33 cellular contexts compared by ENCODE assay signal in the genomic region with DNA sequence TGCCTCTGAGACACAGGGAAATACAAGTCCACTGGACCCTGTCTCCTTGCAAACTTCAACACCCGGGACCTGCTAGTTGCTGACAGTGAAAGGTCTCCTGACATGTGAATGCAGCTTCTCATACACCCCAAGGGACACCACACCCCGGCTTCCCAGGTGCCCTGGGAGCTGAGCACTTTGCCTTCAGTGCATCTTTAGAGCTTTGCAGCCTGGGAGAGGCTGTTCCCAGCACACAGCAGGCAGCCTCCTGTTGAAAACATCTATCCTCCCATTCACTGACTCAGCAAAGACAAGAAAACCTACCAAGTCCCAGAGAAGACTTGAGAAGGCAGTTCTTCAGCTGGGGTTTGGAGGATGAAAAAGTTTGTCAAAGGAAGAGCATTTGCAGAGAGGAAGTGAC.
"Had no signal": no experiment of that assay in that cellular context is flagged by ENCODE, and none has a peak within 500 bp of the region (broad histone marks: within the 10 kb centered on the region; RNA-seq: fewer than 3 reads in every experiment).

No MANE protein-coding gene starts in this region.

- FAIRE-seq: astrocyte, endothelial cell of umbilical vein, frontal cortex, TTC549 had no signal

- H3K27me3 ChIP-seq: breast epithelium, colonic mucosa, ovary, tibial artery had no signal

- H3K4me1 ChIP-seq: breast epithelium, colonic mucosa, lower lobe of right lung had no signal

- H3K9me3 ChIP-seq: breast epithelium, colonic mucosa, lower lobe of right lung, neutrophil, ovary, stomach, tibial artery had no signal

- H3K4me3 Mint-ChIP-seq: activated CD4-positive, alpha-beta memory T cell treated with anti-CD3 and anti-CD28 coated beads for 36 hours; activated naive CD4-positive, alpha-beta T cell treated with anti-CD3 and anti-CD28 coated beads, Interleukin-2, amount 10 ng/mL, durations not matched to agents 7 days and 5 days; activated naive CD8-positive, alpha-beta T cell treated with anti-CD3 and anti-CD28 coated beads, Interleukin-2, amount 10 ng/mL, durations not matched to agents 7 days and 5 days; central memory CD8-positive, alpha-beta T cell; nephron progenitor cell; stimulated activated naive B cell treated with anti-CD40 and anti-IgM and Interleukin-4, amounts not matched to agents 10 μg/mL and 1 μg/mL and 100 μg/mL, for 72 hours; T-helper 1 cell treated with Interleukin-12 subunit alpha and Interleukin-12 subunit beta and Interleukin-4 antibody, amounts not matched to agents 30 μg/mL and 1 μg/mL, for 36 hours had no signal

- DNase-seq: activated CD4-positive, alpha-beta memory T cell treated with anti-CD3 and anti-CD28 coated beads for 36 hours; activated CD4-positive, alpha-beta T cell treated with anti-CD3 and anti-CD28 coated beads for 48 hours; activated CD8-positive, alpha-beta memory T cell treated with anti-CD3 and anti-CD28 coated beads, Interleukin-2, amount 50 U/mL, for 4 hours; activated gamma-delta T cell; activated naive CD4-positive, alpha-beta T cell treated with anti-CD3 and anti-CD28 coated beads, Interleukin-2, amount 10 ng/mL, durations not matched to agents 7 days and 5 days; activated naive CD8-positive, alpha-beta T cell treated with anti-CD3 and anti-CD28 coated beads, Interleukin-2, amount 10 ng/mL, durations not matched to agents 7 days and 5 days; activated T-cell treated with anti-CD3 and anti-CD28 coated beads, Interleukin-2, amount 50 U/mL, for 1 hour; amniotic stem cell; colonic mucosa; kidney glomerular epithelial cell; lower lobe of right lung; nephron progenitor cell; stimulated activated CD4-positive, alpha-beta T cell treated with anti-CD3 and anti-CD28 coated beads, Interleukin-4, amount 100 ng/mL, for 24 hours; stimulated activated naive B cell treated with anti-CD40 and anti-IgM and Interleukin-4, amounts not matched to agents 10 μg/mL and 1 μg/mL and 100 μg/mL, for 72 hours; stomach; SW 1271; T-helper 9 cell; tibial artery; WERI-Rb-1 had no signal

- ATAC-seq: activated CD4-positive, CD25-positive, alpha-beta regulatory T cell treated with anti-CD3 and anti-CD28 coated beads, Interleukin-2, amount 50 U/mL, for 24 hours; left lobe of liver; sciatic nerve; stimulated activated naive B cell treated with anti-CD40 and anti-IgM and Interleukin-4, amounts not matched to agents 10 μg/mL and 1 μg/mL and 100 μg/mL, for 72 hours had no signal

- H3K27ac ChIP-seq: colonic mucosa, lower lobe of right lung, neutrophil, ovary, stomach, tibial artery, WERI-Rb-1 had no signal

- H3K27ac Mint-ChIP-seq: activated CD4-positive, alpha-beta memory T cell treated with anti-CD3 and anti-CD28 coated beads for 36 hours; activated naive CD4-positive, alpha-beta T cell treated with anti-CD3 and anti-CD28 coated beads, Interleukin-2, amount 10 ng/mL, durations not matched to agents 7 days and 5 days; activated naive CD8-positive, alpha-beta T cell treated with anti-CD3 and anti-CD28 coated beads, Interleukin-2, amount 10 ng/mL, durations not matched to agents 7 days and 5 days; nephron progenitor cell; progenitor cell of endocrine pancreas; stimulated activated naive B cell treated with anti-CD40 and anti-IgM and Interleukin-4, amounts not matched to agents 10 μg/mL and 1 μg/mL and 100 μg/mL, for 72 hours; T-helper 1 cell treated with Interleukin-12 subunit alpha and Interleukin-12 subunit beta and Interleukin-4 antibody, amounts not matched to agents 30 μg/mL and 1 μg/mL, for 36 hours had no signal

- H3K36me3 Mint-ChIP-seq: activated CD4-positive, alpha-beta memory T cell treated with anti-CD3 and anti-CD28 coated beads for 36 hours; activated naive CD4-positive, alpha-beta T cell treated with anti-CD3 and anti-CD28 coated beads, Interleukin-2, amount 10 ng/mL, durations not matched to agents 7 days and 5 days; activated naive CD8-positive, alpha-beta T cell treated with anti-CD3 and anti-CD28 coated beads, Interleukin-2, amount 10 ng/mL, durations not matched to agents 7 days and 5 days; stimulated activated naive B cell treated with anti-CD40 and anti-IgM and Interleukin-4, amounts not matched to agents 10 μg/mL and 1 μg/mL and 100 μg/mL, for 72 hours had no signal

- H3K4me3 ChIP-seq: breast epithelium, colonic mucosa, lower lobe of right lung, ovary, skin epidermis, stomach, tibial artery had no signal

- H3K9me3 Mint-ChIP-seq: activated CD4-positive, alpha-beta memory T cell treated with anti-CD3 and anti-CD28 coated beads for 36 hours; activated naive CD4-positive, alpha-beta T cell treated with anti-CD3 and anti-CD28 coated beads, Interleukin-2, amount 10 ng/mL, durations not matched to agents 7 days and 5 days; activated naive CD8-positive, alpha-beta T cell treated with anti-CD3 and anti-CD28 coated beads, Interleukin-2, amount 10 ng/mL, durations not matched to agents 7 days and 5 days; central memory CD8-positive, alpha-beta T cell; stimulated activated naive B cell treated with anti-CD40 and anti-IgM and Interleukin-4, amounts not matched to agents 10 μg/mL and 1 μg/mL and 100 μg/mL, for 72 hours; T-helper 1 cell treated with Interleukin-12 subunit alpha and Interleukin-12 subunit beta and Interleukin-4 antibody, amounts not matched to agents 30 μg/mL and 1 μg/mL, for 36 hours had no signal

- H3K4me1 Mint-ChIP-seq: activated naive CD4-positive, alpha-beta T cell treated with anti-CD3 and anti-CD28 coated beads, Interleukin-2, amount 10 ng/mL, durations not matched to agents 7 days and 5 days; central memory CD8-positive, alpha-beta T cell; stimulated activated naive B cell treated with anti-CD40 and anti-IgM and Interleukin-4, amounts not matched to agents 10 μg/mL and 1 μg/mL and 100 μg/mL, for 72 hours had no signal

- H3K36me3 ChIP-seq: breast epithelium, colonic mucosa, lower lobe of right lung, neutrophil, ovary, stomach, tibial artery, WERI-Rb-1 had no signal
